Comparison of ENCODE assay signal across 26 cellular contexts in genomic region chr21:28877318-28877884, GRCh38.
"Had no signal": no experiment of that assay in that cellular context is flagged by ENCODE, and none has a peak within 500 bp of the region (broad histone marks: within the 10 kb centered on the region; RNA-seq: fewer than 3 reads in every experiment).

No MANE protein-coding gene starts in this region.

- H3K36me3 ChIP-seq: uterus had no signal

- ATAC-seq: heart right ventricle, left colon, mucosa of descending colon had no signal

- H3K27ac ChIP-seq: cardiac muscle cell, heart right ventricle, sigmoid colon, testis, uterus had no signal

- H3K4me2 ChIP-seq: smooth muscle cell had no signal

- H3K9me3 ChIP-seq: mucosa of descending colon, sigmoid colon, testis, uterus had no signal

- H3K27me3 ChIP-seq: cardiac muscle cell, heart right ventricle, sigmoid colon, testis, uterus had no signal

- H3K4me1 Mint-ChIP-seq: activated CD4-positive, alpha-beta memory T cell treated with anti-CD3 and anti-CD28 coated beads, Interleukin-2, amount 10 ng/mL, durations not matched to agents 7 days and 5 days; neural crest cell had no signal

- H3K4me3 Mint-ChIP-seq: activated CD4-positive, alpha-beta memory T cell treated with anti-CD3 and anti-CD28 coated beads, Interleukin-2, amount 10 ng/mL, durations not matched to agents 7 days and 5 days; activated CD4-positive, alpha-beta T cell treated with anti-CD3 and anti-CD28 coated beads, Interleukin-2, amount 10 ng/mL, durations not matched to agents 24 days and 14 days; activated naive CD8-positive, alpha-beta T cell treated with anti-CD3 and anti-CD28 coated beads, Interleukin-2, amount 10 ng/mL, durations not matched to agents 7 days and 5 days; neural crest cell had no signal

- H3K4me3 ChIP-seq: cardiac muscle cell, heart right ventricle, mucosa of descending colon, sigmoid colon, smooth muscle cell, testis, uterus had no signal

- H3K27ac Mint-ChIP-seq: activated CD4-positive, alpha-beta memory T cell treated with anti-CD3 and anti-CD28 coated beads, Interleukin-2, amount 10 ng/mL, durations not matched to agents 7 days and 5 days; activated CD4-positive, alpha-beta T cell treated with anti-CD3 and anti-CD28 coated beads, Interleukin-2, amount 10 ng/mL, durations not matched to agents 24 days and 14 days; activated naive CD8-positive, alpha-beta T cell treated with anti-CD3 and anti-CD28 coated beads, Interleukin-2, amount 10 ng/mL, durations not matched to agents 7 days and 5 days; activated T-helper 2 cell treated with anti-CD3 and anti-CD28 coated beads, Interferon-gamma antibody, Interleukin-2, Interleukin-4, amounts not matched to agents 10 μg/mL and 5 μg/mL and 100 μg/mL, durations not matched to agents 14 hours and 24 hours and 36 hours had no signal

- H3K4me1 ChIP-seq: heart right ventricle, sigmoid colon, testis, uterus had no signal

- H3K27me3 Mint-ChIP-seq: activated CD4-positive, alpha-beta memory T cell treated with anti-CD3 and anti-CD28 coated beads, Interleukin-2, amount 10 ng/mL, durations not matched to agents 7 days and 5 days; activated CD4-positive, alpha-beta T cell treated with anti-CD3 and anti-CD28 coated beads, Interleukin-2, amount 10 ng/mL, durations not matched to agents 24 days and 14 days; activated naive CD8-positive, alpha-beta T cell treated with anti-CD3 and anti-CD28 coated beads, Interleukin-2, amount 10 ng/mL, durations not matched to agents 7 days and 5 days had no signal

- H3K9me3 Mint-ChIP-seq: activated CD4-positive, alpha-beta memory T cell treated with anti-CD3 and anti-CD28 coated beads, Interleukin-2, amount 10 ng/mL, durations not matched to agents 7 days and 5 days; activated naive CD8-positive, alpha-beta T cell treated with anti-CD3 and anti-CD28 coated beads, Interleukin-2, amount 10 ng/mL, durations not matched to agents 7 days and 5 days; activated T-helper 2 cell treated with anti-CD3 and anti-CD28 coated beads, Interferon-gamma antibody, Interleukin-2, Interleukin-4, amounts not matched to agents 10 μg/mL and 5 μg/mL and 100 μg/mL, durations not matched to agents 14 hours and 24 hours and 36 hours; neural crest cell had no signal

- FAIRE-seq: keratinocyte had no signal

- DNase-seq: activated CD4-positive, alpha-beta memory T cell treated with anti-CD3 and anti-CD28 coated beads, Interleukin-2, amount 10 ng/mL, durations not matched to agents 7 days and 5 days; activated CD4-positive, alpha-beta T cell treated with anti-CD3 and anti-CD28 coated beads, Interleukin-2, amount 10 ng/mL, durations not matched to agents 24 days and 14 days; activated CD4-positive, CD25-positive, alpha-beta regulatory T cell; activated naive CD4-positive, alpha-beta T cell; activated naive CD8-positive, alpha-beta T cell treated with anti-CD3 and anti-CD28 coated beads, Interleukin-2, amount 10 ng/mL, durations not matched to agents 7 days and 5 days; activated T-cell treated with anti-CD3 and anti-CD28 coated beads for 4 hours; amniotic stem cell; effector CD4-positive, alpha-beta T cell; heart right ventricle; left colon; mesenchymal stem cell; mucosa of descending colon; occipital lobe; posterior cingulate gyrus; sigmoid colon; stimulated activated CD4-positive, alpha-beta T cell treated with anti-CD3 and anti-CD28 coated beads, Interleukin-15, amount 100 ng/mL, for 24 hours; stimulated activated naive CD4-positive, alpha-beta T cell; T1000; testis; trophoblast cell; uterus had no signal
